ENCODE assay signal across 16 cellular contexts in genomic region chr4:143420227-143420626, GRCh38.
A peak's percentile ranks its signal among the peaks of the same experiment; 100 is the strongest.
DNase-seq lines count a peak whose midpoint lies in the region; ATAC-seq and TF ChIP-seq lines count a peak whose summit lies in the region.
"Had no signal": no experiment of that assay in that cellular context is flagged by ENCODE, and none has a peak within 500 bp of the region (broad histone marks: within the 10 kb centered on the region; RNA-seq: fewer than 3 reads in every experiment).

No MANE protein-coding gene starts in this region.

- H3K9me3 ChIP-seq in heart left ventricle (no peaks in the 10 kb centered on the region), thyroid gland (no peaks in the 10 kb centered on the region)
- no peaks in the 10 kb centered on the region for H3K9me3 ChIP-seq in naive thymus-derived CD4-positive, alpha-beta T cell (ENCODE audit: control insufficient read depth in 2 of 3, low read length in 3 of 3)

- TF ChIP-seq CTCF in heart left ventricle (IDR thresholded peaks at IDR 0.05) (no peak), thyroid gland (IDR thresholded peaks at IDR 0.05) (no peak)

- H3K36me3 ChIP-seq in heart left ventricle (peaks cover 0 to 47% (median 27%) of the 10 kb centered on the region in 9 donors), thyroid gland (no peaks in the 10 kb centered on the region)
- H3K36me3 ChIP-seq in naive thymus-derived CD4-positive, alpha-beta T cell (ENCODE audit: control insufficient read depth in 2 of 3, insufficient read depth in 3 of 3, low read length in 3 of 3): no peaks in the 10 kb centered on the region

- intact Hi-C loops in heart left ventricle (cut with DNase I) (no loop called here), Right ventricle myocardium superior (cut with DNase I) (no loop called here), thyroid gland (cut with DNase I) (no loop called here)
- intact Hi-C loops in naive thymus-derived CD4-positive, alpha-beta T cell (cut with micrococcal nuclease): no loop called here

- H3K4me1 ChIP-seq in heart left ventricle: peaks cover 7 to 50% (median 23%) of the 10 kb centered on the region in 12 donors
- no peaks in the 10 kb centered on the region for H3K4me1 ChIP-seq in thyroid gland
- H3K4me1 ChIP-seq in naive thymus-derived CD4-positive, alpha-beta T cell (ENCODE audit: control insufficient read depth in 2 of 2, insufficient read depth in 2 of 2, low read length in 2 of 2): no peaks in the 10 kb centered on the region

- DNase-seq in heart left ventricle: no peak
- DNase-seq in Right ventricle myocardium superior: no peak
- peak; percentile 75 for DNase-seq in dermis blood vessel endothelial cell
- DNase-seq in thyroid gland: no peak
- no peak for DNase-seq in naive thymus-derived CD4-positive, alpha-beta T cell
- no peak for DNase-seq in hypothalamus (lab: John Stamatoyannopoulos, UW)
- DNase-seq in HPDE6-E6E7 (ENCODE audit: extremely low spot score): no peak
- DNase-seq: activated CD8-positive, alpha-beta T cell treated with anti-CD3 and anti-CD28 coated beads for 36 hours; glutamatergic neuron; IMR-90; NCI-H1436; NCI-H526 treated with DMSO at 0.1 percent for 48 hours had no signal

- ATAC-seq in heart left ventricle (peak in 1 of 4 donors; percentile 68), Right ventricle myocardium superior (ENCODE audit: poor library complexity) (no peak), HG03066 (IDR thresholded peaks at IDR 0.05; ENCODE audit: low read depth, unreplicated experiment) (peak; percentile 25)
- ATAC-seq in naive thymus-derived CD4-positive, alpha-beta T cell: no peak
- ATAC-seq: activated CD8-positive, alpha-beta T cell treated with anti-CD3 and anti-CD28 coated beads for 36 hours; natural killer cell treated with Interleukin-12 subunit alpha and Interleukin-12 subunit beta and Interleukin-15 and Interleukin-18, amount 100 ng/mL, for 72 hours had no signal

- H3K27ac ChIP-seq in heart left ventricle (peak overlapping the region in 9 of 12 donors; percentile 5 to 67 (median 39)), thyroid gland (peak overlapping the region in 2 of 3 donors; percentile 5 to 46)
- H3K27ac ChIP-seq in naive thymus-derived CD4-positive, alpha-beta T cell (ENCODE audit: low read depth, low read length): no peak overlapping the region
- H3K27ac ChIP-seq: 22Rv1 had no signal

- H3K4me3 Mint-ChIP-seq in naive thymus-derived CD4-positive, alpha-beta T cell: no peak overlapping the region
- H3K4me3 Mint-ChIP-seq: activated CD8-positive, alpha-beta T cell treated with anti-CD3 and anti-CD28 coated beads for 36 hours; natural killer cell treated with Interleukin-12 subunit alpha and Interleukin-12 subunit beta and Interleukin-15 and Interleukin-18, amount 100 ng/mL, for 72 hours had no signal

- H3K4me3 ChIP-seq in heart left ventricle: no peak overlapping the region
- no peak overlapping the region for H3K4me3 ChIP-seq in thyroid gland (replicated peaks in 1 of 3)
- no peak overlapping the region for H3K4me3 ChIP-seq in naive thymus-derived CD4-positive, alpha-beta T cell (ENCODE audit: low read length)

- no peaks in the 10 kb centered on the region for H3K36me3 Mint-ChIP-seq in naive thymus-derived CD4-positive, alpha-beta T cell
- H3K36me3 Mint-ChIP-seq: natural killer cell treated with Interleukin-12 subunit alpha and Interleukin-12 subunit beta and Interleukin-15 and Interleukin-18, amount 100 ng/mL, for 72 hours had no signal

- 19 to 35% (median 25%) methylated on average over 2 of the region's 2 CpGs for WGBS in heart left ventricle, 4 donors
- 74 to 79% methylated on average over 2 of the region's 2 CpGs for WGBS in thyroid gland, 2 donors

- no peak overlapping the region for H3K27ac Mint-ChIP-seq in naive thymus-derived CD4-positive, alpha-beta T cell
- H3K27ac Mint-ChIP-seq: activated CD8-positive, alpha-beta T cell treated with anti-CD3 and anti-CD28 coated beads for 36 hours; activated T-helper 2 cell treated with anti-CD3 and anti-CD28 coated beads, Interferon-gamma antibody, Interleukin-2, Interleukin-4, amounts not matched to agents 10 μg/mL and 5 μg/mL and 100 μg/mL, durations not matched to agents 14 hours and 24 hours and 36 hours; natural killer cell treated with Interleukin-12 subunit alpha and Interleukin-12 subunit beta and Interleukin-15 and Interleukin-18, amount 100 ng/mL, for 72 hours had no signal

- CTCF ChIA-PET in naive thymus-derived CD4-positive, alpha-beta T cell (lab: Charles Lee): no interaction called here

- POLR2A ChIA-PET in naive thymus-derived CD4-positive, alpha-beta T cell (lab: Charles Lee): no interaction called here

- H3K27me3 ChIP-seq in heart left ventricle (no peaks in the 10 kb centered on the region), thyroid gland (no peaks in the 10 kb centered on the region)
- H3K27me3 ChIP-seq in naive thymus-derived CD4-positive, alpha-beta T cell (ENCODE audit: control insufficient read depth in 2 of 2, insufficient read depth in 2 of 2, low read length in 2 of 2): no peaks in the 10 kb centered on the region

- TF ChIP-seq POLR2A in heart left ventricle (IDR thresholded peaks at IDR 0.05): no peak
- TF ChIP-seq POLR2A in thyroid gland (IDR thresholded peaks at IDR 0.05): no peak

- H3K4me1 Mint-ChIP-seq in naive thymus-derived CD4-positive, alpha-beta T cell: no peaks in the 10 kb centered on the region

- peaks cover 7 to 17% (median 13%) of the 10 kb centered on the region in 5 donors for H3K27me3 Mint-ChIP-seq in naive thymus-derived CD4-positive, alpha-beta T cell
- H3K27me3 Mint-ChIP-seq: natural killer cell treated with Interleukin-12 subunit alpha and Interleukin-12 subunit beta and Interleukin-15 and Interleukin-18, amount 100 ng/mL, for 72 hours had no signal

- no peaks in the 10 kb centered on the region for H3K9me3 Mint-ChIP-seq in naive thymus-derived CD4-positive, alpha-beta T cell
- H3K9me3 Mint-ChIP-seq: activated CD8-positive, alpha-beta T cell treated with anti-CD3 and anti-CD28 coated beads for 36 hours; activated T-helper 2 cell treated with anti-CD3 and anti-CD28 coated beads, Interferon-gamma antibody, Interleukin-2, Interleukin-4, amounts not matched to agents 10 μg/mL and 5 μg/mL and 100 μg/mL, durations not matched to agents 14 hours and 24 hours and 36 hours; natural killer cell treated with Interleukin-12 subunit alpha and Interleukin-12 subunit beta and Interleukin-15 and Interleukin-18, amount 100 ng/mL, for 72 hours had no signal
